In the genomic region with DNA sequence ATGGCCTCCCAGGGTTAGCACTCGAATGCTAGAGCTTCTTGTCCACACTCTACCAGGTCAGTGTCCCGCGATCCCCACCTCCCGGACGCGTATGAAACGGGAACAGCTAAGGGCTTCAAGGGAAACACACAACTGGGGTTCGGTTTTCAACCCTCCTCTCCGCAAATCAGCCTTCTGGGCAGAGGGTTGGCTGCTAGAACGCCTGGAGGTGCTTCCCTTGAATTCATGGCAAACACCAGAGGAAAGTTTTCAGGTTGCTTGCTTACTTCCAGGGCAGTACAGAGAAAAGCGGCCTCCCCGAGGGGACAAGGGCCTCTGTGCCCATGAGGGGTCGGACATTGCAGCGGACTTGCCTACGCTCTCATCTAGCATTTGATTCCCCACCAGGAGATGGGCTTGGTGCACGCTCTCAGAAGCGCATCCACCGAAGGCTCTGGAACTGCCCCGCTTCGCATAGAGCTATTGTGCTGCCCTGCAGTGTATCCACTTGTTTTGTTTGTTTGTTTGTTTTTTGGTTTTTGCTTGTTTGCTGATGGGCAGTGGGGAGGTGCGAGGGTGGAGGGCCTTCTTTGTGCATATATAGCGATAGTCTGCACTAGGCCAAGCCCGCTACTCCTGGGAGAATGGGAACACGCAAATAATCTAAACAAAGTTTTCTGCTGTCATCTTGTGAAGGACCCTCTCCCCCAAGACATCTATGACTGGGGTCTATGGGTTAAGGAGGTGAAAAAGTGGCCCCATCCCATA, we compare ENCODE assay signal across 27 cellular contexts. TPM values are rescaled to one million over a fixed set of nuclear protein-coding genes. Genes with fewer than 3 reads are reported as not detected.
DNase-seq lines count a peak whose midpoint lies in the region; ATAC-seq and TF ChIP-seq lines count a peak whose summit lies in the region.
"Had no signal": no experiment of that assay in that cellular context is flagged by ENCODE, and none has a peak within 500 bp of the region (broad histone marks: within the 10 kb centered on the region; RNA-seq: fewer than 3 reads in every experiment).

No MANE protein-coding gene starts in this region.

- DNase-seq in T-helper 1 cell = no peak
- DNase-seq in NK-92 treated with Interleukin-12 subunit alpha and Interleukin-12 subunit beta, amount 100 ng/mL, for 24 hours (lab: John Stamatoyannopoulos, UW) = no peak
- DNase-seq in activated CD4-positive, alpha-beta memory T cell treated with anti-CD3 and anti-CD28 coated beads for 36 hours = no peak
- DNase-seq: 8988T; activated CD8-positive, alpha-beta memory T cell treated with anti-CD3 and anti-CD28 coated beads for 24 hours; AML-193; gastrocnemius medialis; GM23248; natural killer cell; NCI-H1694; NCI-H2227 treated with DMSO at 0.1 percent for 48 hours; NCI-H82; OCI-M1; SJCRH30; stimulated activated CD4-positive, alpha-beta T cell treated with anti-CD3 and anti-CD28 coated beads, Interleukin-4, amount 100 ng/mL, for 4 hours; stomach; WERI-Rb-1 had no signal

- peaks cover 85% of the 10 kb centered on the region for H3K27me3 Mint-ChIP-seq in T-helper 1 cell treated with Interleukin-12 subunit alpha and Interleukin-12 subunit beta and Interleukin-4 antibody, amounts not matched to agents 30 μg/mL and 1 μg/mL, for 36 hours (ENCODE audit: low read depth)
- peaks cover 68% of the 10 kb centered on the region for H3K27me3 Mint-ChIP-seq in IgD-negative memory B cell
- H3K27me3 Mint-ChIP-seq in activated CD4-positive, alpha-beta memory T cell treated with anti-CD3 and anti-CD28 coated beads for 36 hours = peaks cover 69% of the 10 kb centered on the region

- H2AFZ ChIP-seq in parathyroid adenoma = no peak overlapping the region
- H2AFZ ChIP-seq: GM23248 had no signal

- H3K4me3 Mint-ChIP-seq in T-helper 1 cell treated with Interleukin-12 subunit alpha and Interleukin-12 subunit beta and Interleukin-4 antibody, amounts not matched to agents 30 μg/mL and 1 μg/mL, for 36 hours = no peak overlapping the region
- peak overlapping the region in 2 of 4 donors; percentile 75 to 80 for H3K4me3 Mint-ChIP-seq in IgD-negative memory B cell
- H3K4me3 Mint-ChIP-seq in activated CD4-positive, alpha-beta memory T cell treated with anti-CD3 and anti-CD28 coated beads for 36 hours = no peak overlapping the region
- H3K4me3 Mint-ChIP-seq: natural killer cell had no signal

- H3K36me3 Mint-ChIP-seq in T-helper 1 cell treated with Interleukin-12 subunit alpha and Interleukin-12 subunit beta and Interleukin-4 antibody, amounts not matched to agents 30 μg/mL and 1 μg/mL, for 36 hours (ENCODE audit: low read depth) = no peaks in the 10 kb centered on the region
- no peaks in the 10 kb centered on the region for H3K36me3 Mint-ChIP-seq in IgD-negative memory B cell
- peaks cover 2% of the 10 kb centered on the region for H3K36me3 Mint-ChIP-seq in activated CD4-positive, alpha-beta memory T cell treated with anti-CD3 and anti-CD28 coated beads for 36 hours
- H3K36me3 Mint-ChIP-seq: natural killer cell had no signal

- TF ChIP-seq CTCF in parathyroid adenoma (IDR thresholded peaks at IDR 0.05) = no peak

- peaks cover 91% of the 10 kb centered on the region for H3K27me3 ChIP-seq in iPS-15b (ENCODE audit: control insufficient read depth, insufficient read depth, low read length)
- no peaks in the 10 kb centered on the region for H3K27me3 ChIP-seq in parathyroid adenoma (ENCODE audit: control insufficient read depth, insufficient read depth, low read length)

- no peak overlapping the region for H3K9ac ChIP-seq in iPS-15b (ENCODE audit: low read depth, low read length)
- no peak overlapping the region for H3K9ac ChIP-seq in parathyroid adenoma
- H3K9ac ChIP-seq: GM23248 had no signal

- H3K4me3 ChIP-seq in iPS-15b (ENCODE audit: low read depth, low read length) (peak overlapping the region; percentile 45), parathyroid adenoma (ENCODE audit: low read depth, low read length) (no peak overlapping the region)
- H3K4me3 ChIP-seq: GM23248, K562, SJCRH30, stomach had no signal

- H3K4me1 ChIP-seq in iPS-15b (ENCODE audit: control insufficient read depth, insufficient read depth, low read length) = no peaks in the 10 kb centered on the region
- H3K4me1 ChIP-seq in parathyroid adenoma = no peaks in the 10 kb centered on the region
- H3K4me1 ChIP-seq: SJCRH30 had no signal

- H3K9me3 ChIP-seq in iPS-15b (ENCODE audit: control insufficient read depth, insufficient read depth, low read length) (no peaks in the 10 kb centered on the region), parathyroid adenoma (ENCODE audit: control insufficient read depth, low read length) (no peaks in the 10 kb centered on the region)
- H3K9me3 ChIP-seq: gastrocnemius medialis, SJCRH30 had no signal

- CTCF ChIA-PET in activated CD4-positive, alpha-beta memory T cell treated with anti-CD3 and anti-CD28 coated beads for 36 hours (lab: Charles Lee) = no interaction called here

- H3K36me3 ChIP-seq in iPS-15b (ENCODE audit: control insufficient read depth, insufficient read depth, low read length) = no peaks in the 10 kb centered on the region
- no peaks in the 10 kb centered on the region for H3K36me3 ChIP-seq in parathyroid adenoma (ENCODE audit: control insufficient read depth, insufficient read depth, low read length)
- H3K36me3 ChIP-seq: gastrocnemius medialis, SJCRH30, stomach, WERI-Rb-1 had no signal

- H3K27ac ChIP-seq in parathyroid adenoma = no peak overlapping the region
- H3K27ac ChIP-seq: GM23248, SJCRH30, stomach, WERI-Rb-1 had no signal

- POLR2A ChIA-PET in activated CD4-positive, alpha-beta memory T cell treated with anti-CD3 and anti-CD28 coated beads for 36 hours (lab: Charles Lee) = no interaction called here

- intact Hi-C loops in activated CD4-positive, alpha-beta memory T cell treated with anti-CD3 and anti-CD28 coated beads for 36 hours (cut with micrococcal nuclease) = loop anchor here (1.0 kb wide), 1 partner anchor 71 kb away; no protein-coding TSS in a partner anchor

- no peaks in the 10 kb centered on the region for H3K79me2 ChIP-seq in parathyroid adenoma

- peak overlapping the region; percentile 74 for H3K4me2 ChIP-seq in parathyroid adenoma (ENCODE audit: low read length)

- no peaks in the 10 kb centered on the region for H3K9me3 Mint-ChIP-seq in T-helper 1 cell treated with Interleukin-12 subunit alpha and Interleukin-12 subunit beta and Interleukin-4 antibody, amounts not matched to agents 30 μg/mL and 1 μg/mL, for 36 hours
- peaks cover 0 to 8% (median 0%) of the 10 kb centered on the region in 3 donors for H3K9me3 Mint-ChIP-seq in IgD-negative memory B cell
- no peaks in the 10 kb centered on the region for H3K9me3 Mint-ChIP-seq in activated CD4-positive, alpha-beta memory T cell treated with anti-CD3 and anti-CD28 coated beads for 36 hours
- H3K9me3 Mint-ChIP-seq: natural killer cell had no signal

- H3K27ac Mint-ChIP-seq in T-helper 1 cell treated with Interleukin-12 subunit alpha and Interleukin-12 subunit beta and Interleukin-4 antibody, amounts not matched to agents 30 μg/mL and 1 μg/mL, for 36 hours = peak overlapping the region; percentile 70
- peak overlapping the region; percentile 59 to 80 (median 80) for H3K27ac Mint-ChIP-seq in IgD-negative memory B cell
- no peak overlapping the region for H3K27ac Mint-ChIP-seq in activated CD4-positive, alpha-beta memory T cell treated with anti-CD3 and anti-CD28 coated beads for 36 hours
- H3K27ac Mint-ChIP-seq: natural killer cell had no signal

- no peak for ATAC-seq in HG03442 (IDR thresholded peaks at IDR 0.05; ENCODE audit: unreplicated experiment)
- ATAC-seq: gastrocnemius medialis, K562, natural killer cell had no signal

- no peaks in the 10 kb centered on the region for H3K4me1 Mint-ChIP-seq in T-helper 1 cell treated with Interleukin-12 subunit alpha and Interleukin-12 subunit beta and Interleukin-4 antibody, amounts not matched to agents 30 μg/mL and 1 μg/mL, for 36 hours (ENCODE audit: low read depth)
- peaks cover 4 to 14% (median 7%) of the 10 kb centered on the region in 3 donors for H3K4me1 Mint-ChIP-seq in IgD-negative memory B cell
- peaks cover 16% of the 10 kb centered on the region for H3K4me1 Mint-ChIP-seq in activated CD4-positive, alpha-beta memory T cell treated with anti-CD3 and anti-CD28 coated beads for 36 hours (ENCODE audit: low read depth)
- H3K4me1 Mint-ChIP-seq: natural killer cell had no signal

RNA-seq across cellular contexts. Expression of gene DMRT3, which starts 1.3 kb away (rescaled TPM):
- polyA plus RNA-seq in IgD-negative memory B cell = not detected
- total RNA-seq in activated CD4-positive, alpha-beta memory T cell treated with anti-CD3 and anti-CD28 coated beads for 36 hours = not detected
- total RNA-seq: dermis microvascular lymphatic vessel endothelial cell; GM23248; K562; natural killer cell; pulmonary artery endothelial cell; SJCRH30; stomach; T-helper 2 cell treated with Interferon-gamma antibody and Interleukin-4, amounts not matched to agents 100 ng/mL and 5 ng/mL, for 36 hours; ureter had no signal
- polyA plus RNA-seq: GM23248, K562 had no signal
